ENCODE assay signal across 8 cellular contexts in genomic region chr5:40446910-40447309, GRCh38.
DNase-seq lines count a peak whose midpoint lies in the region; ATAC-seq, FAIRE-seq and TF ChIP-seq lines count a peak whose summit lies in the region.

No MANE protein-coding gene starts in this region.

- H2AFZ ChIP-seq in K562 (ENCODE audit: low read depth, low read length), result no peak overlapping the region

- TF ChIP-seq POLR2A in K562 (conservative IDR thresholded peaks at IDR 0.05) (no peak), GM18505 (IDR thresholded peaks at IDR 0.05; ENCODE audit: borderline replicate concordance, extremely low read depth, insufficient read depth, insufficient read length) (no peak)

- no peaks in the 10 kb centered on the region for H3K9me3 ChIP-seq in K562 (replicated peaks; ENCODE audit: control insufficient read depth, insufficient read depth, low read depth, low read length)

- H3K4me2 ChIP-seq in K562 (ENCODE audit: insufficient read depth, low read length), result no peak overlapping the region

- WGBS in K562 (ENCODE audit: insufficient coverage, low coverage, missing lambda C conversion rate), result 0% methylated on average over 1 of the region's 1 CpG

- no peak overlapping the region for H3K9ac ChIP-seq in K562 (ENCODE audit: insufficient read depth in 1 of 2, low read depth in 2 of 2, low read length in 2 of 2)

- H3K36me3 Mint-ChIP-seq in Calu3 (ENCODE audit: insufficient read depth, unreplicated experiment), result no peaks in the 10 kb centered on the region

- H3K79me2 ChIP-seq in K562 (ENCODE audit: control insufficient read depth, insufficient read depth, low read length), result no peaks in the 10 kb centered on the region

- intact Hi-C loops in Calu3 (cut with micrococcal nuclease; ENCODE audit: unreplicated experiment), result no loop called here
- intact Hi-C loops in K562 (cut with micrococcal nuclease), result loop anchor here (10.0 kb wide), 1 partner anchor 238 kb away; no protein-coding TSS in a partner anchor
- intact Hi-C loops in left colon (cut with DNase I, micrococcal nuclease), result no loop called here

- H3K4me1 ChIP-seq in K562 (replicated peaks in 1 of 2; ENCODE audit: control insufficient read depth in 2 of 2, insufficient read depth in 2 of 2, low read length in 2 of 2), result no peaks in the 10 kb centered on the region

- H3K27me3 Mint-ChIP-seq in Calu3 (ENCODE audit: unreplicated experiment), result no peaks in the 10 kb centered on the region

- no peak overlapping the region for H3K27ac Mint-ChIP-seq in Calu3 (ENCODE audit: unreplicated experiment)

- CTCF ChIA-PET in Calu3 (lab: Charles Lee) (no interaction called here), K562 (lab: Yijun Ruan, JAX; ENCODE audit: low intra/inter-chr PET ratio) (no interaction called here)

- H3K4me3 ChIP-seq in K562, result no peak overlapping the region

- H3K27ac ChIP-seq in K562 (ENCODE audit: extremely low read depth, low read depth, low read length), result no peak overlapping the region

- peaks cover 13% of the 10 kb centered on the region for H3K4me1 Mint-ChIP-seq in Calu3 (ENCODE audit: low read depth, unreplicated experiment)

- no peak for TF ChIP-seq RAD21 in K562 (CRISPR knock-in tag; conservative IDR thresholded peaks at IDR 0.05 in 1 of 2, IDR thresholded peaks at IDR 0.05 in 1 of 2)

- no peak for TF ChIP-seq EP300 in K562 (IDR thresholded peaks at IDR 0.05; ENCODE audit: low read length)

- DNase-seq in Calu3 (peak; percentile 32), HuH-7 (ENCODE audit: low spot score) (peak; percentile 54), K562 (ENCODE audit: extremely low read depth in 1 of 4, low spot score in 3 of 4) (no peak), left colon (no peak), superior temporal gyrus (ENCODE audit: extremely low spot score) (no peak), NCI-H524 (lab: John Stamatoyannopoulos, UW) (no peak), cortex of kidney (lab: John Stamatoyannopoulos, UW) (no peak)

- no peaks in the 10 kb centered on the region for H4K20me1 ChIP-seq in K562 (replicated peaks; ENCODE audit: control insufficient read depth, insufficient read depth, low read length)

- no peaks in the 10 kb centered on the region for H3K36me3 ChIP-seq in K562 (ENCODE audit: control insufficient read depth, insufficient read depth, low read length)

- H3K27me3 ChIP-seq in K562 (ENCODE audit: control insufficient read depth in 2 of 2, insufficient read depth in 2 of 2, low read length in 2 of 2), result no peaks in the 10 kb centered on the region

- POLR2A ChIA-PET in K562 (lab: Yijun Ruan, JAX), result no interaction called here

- ATAC-seq in K562 (no peak), left colon (peak; percentile 69), GM18505 (IDR thresholded peaks at IDR 0.05; ENCODE audit: unreplicated experiment) (no peak)

- no peak for FAIRE-seq in K562 (lab: Jason Lieb, UNC)

- in situ Hi-C loops in K562 (cut with MboI), result no loop called here

- no peaks in the 10 kb centered on the region for H3K9me1 ChIP-seq in K562 (ENCODE audit: control insufficient read depth, insufficient read depth, low read length)

- no peak for TF ChIP-seq CTCF in Calu3 (IDR thresholded peaks at IDR 0.05; ENCODE audit: unreplicated experiment)
- TF ChIP-seq CTCF in K562 (IDR thresholded peaks at IDR 0.05 in 2 of 3, conservative IDR thresholded peaks at IDR 0.05 in 1 of 3; ENCODE audit: insufficient read depth in 2 of 3, low read depth in 1 of 3, low read length in 3 of 3), result no peak

- BruUV-seq in Calu3 (replicated peaks; lab: Mats Ljungman, UMichigan), result no TSS peak
- no TSS peak for BruUV-seq in K562 (replicated peaks; lab: Mats Ljungman, UMichigan)

- peaks cover 8% of the 10 kb centered on the region for H3K9me3 Mint-ChIP-seq in Calu3 (ENCODE audit: low read depth, unreplicated experiment)

- no peak overlapping the region for H3K4me3 Mint-ChIP-seq in Calu3 (ENCODE audit: low read depth, unreplicated experiment)

TF ChIP-seq in K562, 482 proteins besides CTCF, POLR2A, EP300 and RAD21:
- TF ChIP-seq RBBP5 (IDR thresholded peaks at IDR 0.05; ENCODE audit: borderline replicate concordance, insufficient read depth, low read length, poor library complexity, severe bottlenecking) (no peak), ZNF165 (CRISPR knock-in tag; IDR thresholded peaks at IDR 0.05; ENCODE audit: borderline replicate concordance) (no peak), ZNF766 (CRISPR knock-in tag; conservative IDR thresholded peaks at IDR 0.05) (no peak), GABPB2 (CRISPR knock-in tag; conservative IDR thresholded peaks at IDR 0.05) (no peak), BCOR (IDR thresholded peaks at IDR 0.05) (no peak), TBP (optimal IDR thresholded peaks at IDR 0.05; ENCODE audit: low read depth, low read length) (no peak), CREM (IDR thresholded peaks at IDR 0.05; ENCODE audit: low read depth) (no peak), POLR2G (IDR thresholded peaks at IDR 0.05; ENCODE audit: low read depth, low read length) (no peak), SRSF7 (optimal IDR thresholded peaks at IDR 0.05; ENCODE audit: low read depth, low read length) (no peak), JUND (IDR thresholded peaks at IDR 0.05; ENCODE audit: borderline replicate concordance, low read depth, low read length) (peak; percentile 17; the same call in 1 of the 2 replicates), JUND (tag; IDR thresholded peaks at IDR 0.05; ENCODE audit: borderline replicate concordance, low read depth, low read length) (peak; percentile 24; the same call in 1 of the 3 replicates)
- TF ChIP-seq, protein P1, sequence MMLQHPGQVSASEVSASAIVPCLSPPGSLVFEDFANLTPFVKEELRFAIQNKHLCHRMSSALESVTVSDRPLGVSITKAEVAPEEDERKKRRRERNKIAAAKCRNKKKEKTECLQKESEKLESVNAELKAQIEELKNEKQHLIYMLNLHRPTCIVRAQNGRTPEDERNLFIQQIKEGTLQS (IDR thresholded peaks at IDR 0.05), result peak; percentile 48
- TF ChIP-seq, protein P1 (CRISPR knock-in tag; conservative IDR thresholded peaks at IDR 0.05), result no peak

Comparison
In these comparisons a context has a peak if more than half of its experiments do, and no peak if none do; other contexts are left out.
1. DNase-seq: peak in Calu3 (single experiment) and HuH-7 (single experiment); none in K562 (0 of 4), left colon (0 of 2), superior temporal gyrus (single experiment), NCI-H524 (0 of 2) and cortex of kidney (single experiment).